8 cellular contexts compared by ENCODE assay signal in genomic region chr12:53623526-53623925, GRCh38. TPM values are rescaled to one million over a fixed set of nuclear protein-coding genes. Genes with fewer than 3 reads are reported as not detected.
DNase-seq lines count a peak whose midpoint lies in the region; ATAC-seq and TF ChIP-seq lines count a peak whose summit lies in the region.

No MANE protein-coding gene starts in this region.

- WGBS in esophagus squamous epithelium, 2 donors, result 7 to 13% methylated on average over 4 of the region's 4 CpGs

- TF ChIP-seq POLR2A in esophagus squamous epithelium (IDR thresholded peaks at IDR 0.05), result peak in 2 of 4 donors; percentile 32 to 34

- no peaks in the 10 kb centered on the region for H3K9me3 ChIP-seq in esophagus squamous epithelium

- peaks cover 18 to 73% (median 26%) of the 10 kb centered on the region in 3 donors for H3K4me1 ChIP-seq in esophagus squamous epithelium

- intact Hi-C loops in esophagus squamous epithelium (cut with DNase I), result loop anchor here (5.0 kb wide), 1 partner anchor 54 kb away; the partner anchor contains the start of gene ATP5MC2

- no peak for TF ChIP-seq CTCF in esophagus squamous epithelium (IDR thresholded peaks at IDR 0.05)

- H3K27me3 ChIP-seq in esophagus squamous epithelium, result no peaks in the 10 kb centered on the region

- peak overlapping the region; percentile 59 to 91 (median 71) for H3K4me3 ChIP-seq in esophagus squamous epithelium

- H3K27ac ChIP-seq in esophagus squamous epithelium, result peak overlapping the region; percentile 90 to 97 (median 94)

- no peak for ATAC-seq in GM19455 (IDR thresholded peaks at IDR 0.05; ENCODE audit: unreplicated experiment)

- H3K36me3 ChIP-seq in esophagus squamous epithelium, result no peaks in the 10 kb centered on the region

- peak; percentile 59 for DNase-seq in EH (ENCODE audit: low read depth)
- DNase-seq in RPMI7951 (ENCODE audit: low read depth), result peak; percentile 48
- DNase-seq in esophagus squamous epithelium (lab: John Stamatoyannopoulos, UW), result no peak
- DNase-seq in renal cortical epithelial cell (ENCODE audit: low read depth), result peak; percentile 73
- DNase-seq in NCI-H2107 treated with DMSO at 0.1 percent for 48 hours (lab: John Stamatoyannopoulos, UW; ENCODE audit: unreplicated experiment), result no peak
- no peak for DNase-seq in HuH-7.5 (ENCODE audit: low spot score)
- no peak for DNase-seq in germinal center (ENCODE audit: low spot score)

RNA-seq across cellular contexts. Expression of gene ATF7, which starts 2.7 kb away (rescaled TPM):
- total RNA-seq in RPMI7951 (2014; rRNA removed; shearing (Covaris generic)), result 6.4 and 8.9 TPM in 2 replicates
- total RNA-seq in esophagus squamous epithelium, result 10 to 100 TPM; 12.5 to 28.0 (median 20.6) TPM
- 7.3 and 12.8 TPM in 2 replicates for total RNA-seq in renal cortical epithelial cell

RNA-seq across cellular contexts. Expression of gene ATP5MC2, which starts 52.4 kb away (rescaled TPM):
- 318 and 375 TPM in 2 replicates for total RNA-seq in RPMI7951 (2014; rRNA removed; shearing (Covaris generic))
- total RNA-seq in esophagus squamous epithelium (100 to 1,000 TPM; 240 to 303 (median 268) TPM), renal cortical epithelial cell (102 and 104 TPM in 2 replicates)

Comparison
In these comparisons a context has a peak if more than half of its experiments do, and no peak if none do; other contexts are left out.
1. DNase-seq: peak in EH (single experiment), RPMI7951 (single experiment) and renal cortical epithelial cell (single experiment); none in esophagus squamous epithelium (single experiment), NCI-H2107 treated with DMSO at 0.1 percent for 48 hours (single experiment), HuH-7.5 (single experiment) and germinal center (single experiment).